In the genomic region with DNA sequence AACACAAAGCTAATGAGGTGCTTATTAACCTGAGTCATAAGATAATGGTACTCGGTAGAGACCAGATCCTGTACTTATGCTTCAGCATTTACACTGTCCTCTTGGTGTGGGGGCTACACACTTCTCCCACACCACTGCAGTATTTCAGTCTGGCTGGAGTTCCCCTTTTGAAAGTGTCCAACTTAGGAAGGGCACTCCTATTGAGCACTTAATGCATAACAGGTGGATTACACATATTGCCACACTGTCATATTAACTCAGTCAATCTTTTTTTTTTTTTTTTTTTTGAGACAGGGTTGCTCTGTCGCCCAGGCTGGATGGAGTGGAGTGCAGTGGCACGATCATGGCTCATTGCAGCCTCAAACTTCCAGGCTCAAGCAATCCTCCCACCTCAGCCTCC, we compare ENCODE assay signal across 9 cellular contexts. TPM values are rescaled to one million over a fixed set of nuclear protein-coding genes. Genes with fewer than 3 reads are reported as not detected.
DNase-seq lines count a peak whose midpoint lies in the region; ATAC-seq and TF ChIP-seq lines count a peak whose summit lies in the region.
"Had no signal": no experiment of that assay in that cellular context is flagged by ENCODE, and none has a peak within 500 bp of the region (broad histone marks: within the 10 kb centered on the region; RNA-seq: fewer than 3 reads in every experiment).

No MANE protein-coding gene starts in this region.

- WGBS in psoas muscle, 3 donors: 70 to 90% (median 78%) methylated on average over 3 of the region's 3 CpGs

- intact Hi-C loops in activated T-helper 2 cell treated with anti-CD3 and anti-CD28 coated beads, Interferon-gamma antibody, Interleukin-2, Interleukin-4, amounts not matched to agents 10 μg/mL and 5 μg/mL and 100 μg/mL, durations not matched to agents 14 hours and 24 hours and 36 hours (cut with micrococcal nuclease): loop anchor here (1.0 to 2.0 kb wide), 3 partner anchors 9 to 99 kb away; a partner anchor contains a TSS
- intact Hi-C loops in psoas muscle (cut with DNase I): loop anchor here in 1 of 2 donors (5.0 kb wide), 2 partner anchors 88 to 148 kb away; no protein-coding TSS in a partner anchor

- DNase-seq in NCI-H2227 (lab: John Stamatoyannopoulos, UW; ENCODE audit: unreplicated experiment) (peak; percentile 23), NCI-H2227 treated with DMSO at 0.1 percent for 48 hours (lab: John Stamatoyannopoulos, UW) (no peak), psoas muscle (no peak), COR-L47 (lab: John Stamatoyannopoulos, UW) (no peak)
- no peak for DNase-seq in activated T-helper 2 cell treated with anti-CD3 and anti-CD28 coated beads, Interferon-gamma antibody, Interleukin-2, Interleukin-4, amounts not matched to agents 10 μg/mL and 5 μg/mL and 100 μg/mL, durations not matched to agents 14 hours and 24 hours and 36 hours (ENCODE audit: low spot score)
- no peak for DNase-seq in activated effector memory CD4-positive, alpha-beta T cell treated with Interleukin-2 at 50 U/mL for 16 hours
- DNase-seq: kidney had no signal

- H3K27me3 ChIP-seq in Loucy (ENCODE audit: insufficient read depth, low read length, poor library complexity, severe bottlenecking): no peaks in the 10 kb centered on the region
- no peaks in the 10 kb centered on the region for H3K27me3 ChIP-seq in psoas muscle (ENCODE audit: insufficient read depth in 3 of 3, low read length in 2 of 3)

- no peak overlapping the region for H3K27ac ChIP-seq in psoas muscle

- no peaks in the 10 kb centered on the region for H3K9me2 ChIP-seq in Loucy (replicated peaks; ENCODE audit: low read depth, low read length)

- no peak overlapping the region for H2AFZ ChIP-seq in Loucy (ENCODE audit: low read length)

- H3K9me3 ChIP-seq in Loucy (ENCODE audit: insufficient read depth, low read depth, low read length) (no peaks in the 10 kb centered on the region), psoas muscle (no peaks in the 10 kb centered on the region)

- peaks cover 22% of the 10 kb centered on the region; the same call in 1 of the 2 replicates for H3K36me3 ChIP-seq in Loucy (ENCODE audit: insufficient read depth, low read length)
- H3K36me3 ChIP-seq in psoas muscle (ENCODE audit: insufficient read depth in 1 of 2, low read depth in 1 of 2): peaks cover 11 to 44% of the 10 kb centered on the region in 2 donors

- no peaks in the 10 kb centered on the region for H4K20me1 ChIP-seq in Loucy (ENCODE audit: insufficient read depth, low read length, poor library complexity, severe bottlenecking)

- H3K9me3 Mint-ChIP-seq in activated T-helper 2 cell treated with anti-CD3 and anti-CD28 coated beads, Interferon-gamma antibody, Interleukin-2, Interleukin-4, amounts not matched to agents 10 μg/mL and 5 μg/mL and 100 μg/mL, durations not matched to agents 14 hours and 24 hours and 36 hours: no peaks in the 10 kb centered on the region

- H3K36me3 Mint-ChIP-seq in activated T-helper 2 cell treated with anti-CD3 and anti-CD28 coated beads, Interferon-gamma antibody, Interleukin-2, Interleukin-4, amounts not matched to agents 10 μg/mL and 5 μg/mL and 100 μg/mL, durations not matched to agents 14 hours and 24 hours and 36 hours (ENCODE audit: low read depth): peaks cover 52% of the 10 kb centered on the region

- H3K9ac ChIP-seq in Loucy (ENCODE audit: low read depth, low read length, poor library complexity, severe bottlenecking): peak overlapping the region; percentile 78

- peak overlapping the region; percentile 99 for H3K27ac Mint-ChIP-seq in activated T-helper 2 cell treated with anti-CD3 and anti-CD28 coated beads, Interferon-gamma antibody, Interleukin-2, Interleukin-4, amounts not matched to agents 10 μg/mL and 5 μg/mL and 100 μg/mL, durations not matched to agents 14 hours and 24 hours and 36 hours

- peak overlapping the region; percentile 100 for H3K4me3 Mint-ChIP-seq in activated T-helper 2 cell treated with anti-CD3 and anti-CD28 coated beads, Interferon-gamma antibody, Interleukin-2, Interleukin-4, amounts not matched to agents 10 μg/mL and 5 μg/mL and 100 μg/mL, durations not matched to agents 14 hours and 24 hours and 36 hours (ENCODE audit: low read depth)

- no peaks in the 10 kb centered on the region for H3K27me3 Mint-ChIP-seq in activated T-helper 2 cell treated with anti-CD3 and anti-CD28 coated beads, Interferon-gamma antibody, Interleukin-2, Interleukin-4, amounts not matched to agents 10 μg/mL and 5 μg/mL and 100 μg/mL, durations not matched to agents 14 hours and 24 hours and 36 hours (ENCODE audit: low read depth)

- H3K4me1 Mint-ChIP-seq in activated T-helper 2 cell treated with anti-CD3 and anti-CD28 coated beads, Interferon-gamma antibody, Interleukin-2, Interleukin-4, amounts not matched to agents 10 μg/mL and 5 μg/mL and 100 μg/mL, durations not matched to agents 14 hours and 24 hours and 36 hours (ENCODE audit: low read depth): peaks cover 24% of the 10 kb centered on the region

- TF ChIP-seq CTCF in Loucy (conservative IDR thresholded peaks at IDR 0.05; ENCODE audit: low read length) (peak; percentile 42), psoas muscle (IDR thresholded peaks at IDR 0.05) (no peak)

- peaks cover 21% of the 10 kb centered on the region for H3K79me2 ChIP-seq in Loucy (ENCODE audit: insufficient read depth, low read length)

- H3K4me1 ChIP-seq in Loucy (ENCODE audit: insufficient read depth, low read length, poor library complexity, severe bottlenecking): peaks cover 9% of the 10 kb centered on the region
- H3K4me1 ChIP-seq in psoas muscle: peaks cover 19% of the 10 kb centered on the region

- H3K4me2 ChIP-seq in Loucy (ENCODE audit: low read depth, low read length, poor library complexity, severe bottlenecking): peak overlapping the region; percentile 90

- H3K4me3 ChIP-seq in Loucy (ENCODE audit: low read length, poor library complexity, severe bottlenecking) (peak overlapping the region; percentile 93), psoas muscle (peak overlapping the region; percentile 95)

- H3F3A ChIP-seq in Loucy (ENCODE audit: low read depth): no peaks in the 10 kb centered on the region

- ATAC-seq in psoas muscle: peak; percentile 15 to 41 (median 26)
- ATAC-seq in GM21786 (IDR thresholded peaks at IDR 0.05; ENCODE audit: unreplicated experiment): no peak

RNA-seq across cellular contexts. Expression of a gene that starts 1.5 kb away (rescaled TPM):
- total RNA-seq in activated T-helper 2 cell treated with anti-CD3 and anti-CD28 coated beads, Interferon-gamma antibody, Interleukin-2, Interleukin-4, amounts not matched to agents 10 μg/mL and 5 μg/mL and 100 μg/mL, durations not matched to agents 14 hours and 24 hours and 36 hours: 73.7 and 80.4 TPM in 2 replicates
- 10 to 100 TPM; 30.6 to 77.5 (median 69.6) TPM for total RNA-seq in psoas muscle
- 100 to 1,000 TPM in 2 of 3 donors, 10 to 100 TPM in 1; 55.0 to 110 (median 103) TPM for polyA plus RNA-seq in psoas muscle

RNA-seq across cellular contexts. Expression of a gene that starts 8.2 kb away (rescaled TPM):
- 76.1 and 78.8 TPM in 2 replicates for total RNA-seq in activated T-helper 2 cell treated with anti-CD3 and anti-CD28 coated beads, Interferon-gamma antibody, Interleukin-2, Interleukin-4, amounts not matched to agents 10 μg/mL and 5 μg/mL and 100 μg/mL, durations not matched to agents 14 hours and 24 hours and 36 hours
- 10 to 100 TPM; 44.3 to 77.5 (median 70.8) TPM for total RNA-seq in psoas muscle
- polyA plus RNA-seq in psoas muscle: 10 to 100 TPM; 62.6 to 74.4 (median 67.5) TPM

RNA-seq across cellular contexts. Expression of a gene that starts 19.4 kb away (rescaled TPM):
- not detected in 2 replicates for total RNA-seq in activated T-helper 2 cell treated with anti-CD3 and anti-CD28 coated beads, Interferon-gamma antibody, Interleukin-2, Interleukin-4, amounts not matched to agents 10 μg/mL and 5 μg/mL and 100 μg/mL, durations not matched to agents 14 hours and 24 hours and 36 hours
- 1 to 10 TPM in 1 of 4 donors, under 1 TPM in 3; 0.28 to 2.2 (median 0.58) TPM for total RNA-seq in psoas muscle
- polyA plus RNA-seq in psoas muscle: under 1 TPM; 0.56 to 0.79 (median 0.61) TPM

RNA-seq across cellular contexts. Expression of a gene that starts 20.3 kb away (rescaled TPM):
- total RNA-seq in activated T-helper 2 cell treated with anti-CD3 and anti-CD28 coated beads, Interferon-gamma antibody, Interleukin-2, Interleukin-4, amounts not matched to agents 10 μg/mL and 5 μg/mL and 100 μg/mL, durations not matched to agents 14 hours and 24 hours and 36 hours: 3.8 and 4.5 TPM in 2 replicates
- total RNA-seq in psoas muscle: under 1 TPM in 1 of 4 donors, not detected in 3; 0.69 TPM
- polyA plus RNA-seq in psoas muscle: under 1 TPM in 2 of 3 donors, not detected in 1; 0.12 to 0.13 TPM

RNA-seq across cellular contexts. Expression of a gene that starts 27.4 kb away (rescaled TPM):
- 16.1 and 16.8 TPM in 2 replicates for total RNA-seq in activated T-helper 2 cell treated with anti-CD3 and anti-CD28 coated beads, Interferon-gamma antibody, Interleukin-2, Interleukin-4, amounts not matched to agents 10 μg/mL and 5 μg/mL and 100 μg/mL, durations not matched to agents 14 hours and 24 hours and 36 hours
- under 1 TPM; 0.07 to 0.24 (median 0.16) TPM for total RNA-seq in psoas muscle
- under 1 TPM; 0.01 to 0.17 (median 0.04) TPM for polyA plus RNA-seq in psoas muscle
